21 cellular contexts compared by ENCODE assay signal in the genomic region with DNA sequence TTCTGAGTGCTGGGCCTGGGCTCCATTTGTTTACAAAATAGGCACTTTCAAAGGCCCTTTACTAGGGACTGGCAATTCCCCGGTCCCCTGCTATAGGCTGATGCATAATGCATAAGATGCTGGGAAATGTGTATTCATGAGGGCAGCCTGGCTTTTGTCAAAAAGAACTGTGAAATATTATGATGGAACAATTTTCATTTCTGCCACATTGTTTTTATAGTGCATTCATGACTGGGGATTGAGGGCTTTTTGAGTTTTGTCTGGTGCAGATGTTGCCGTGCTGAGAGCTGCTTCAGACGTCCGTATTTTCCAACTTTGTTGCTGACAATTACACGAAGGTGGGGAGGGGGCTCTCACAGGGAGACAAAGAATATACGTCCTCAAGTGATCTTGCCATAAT.
"Had no signal": no experiment of that assay in that cellular context is flagged by ENCODE, and none has a peak within 500 bp of the region (broad histone marks: within the 10 kb centered on the region; RNA-seq: fewer than 3 reads in every experiment).

No MANE protein-coding gene starts in this region.

- H3K4me1 Mint-ChIP-seq: immature natural killer cell; naive thymus-derived CD8-positive, alpha-beta T cell; stimulated activated effector memory CD8-positive, alpha-beta T cell treated with anti-CD3 and anti-CD28 coated beads, Interleukin-12 subunit alpha, Interleukin-12 subunit beta, amount 100 ng/mL, for 72 hours had no signal

- H3K27ac Mint-ChIP-seq: immature natural killer cell; naive thymus-derived CD8-positive, alpha-beta T cell; stimulated activated effector memory CD8-positive, alpha-beta T cell treated with anti-CD3 and anti-CD28 coated beads, Interleukin-12 subunit alpha, Interleukin-12 subunit beta, amount 100 ng/mL, for 72 hours; type B pancreatic cell had no signal

- H3K36me3 ChIP-seq: colonic mucosa, prostate gland, right lobe of liver, suprapubic skin, thyroid gland had no signal

- H3K4me3 ChIP-seq: colonic mucosa, lung, prostate gland, right lobe of liver, suprapubic skin, thyroid gland had no signal

- DNase-seq: colonic mucosa; dermis blood vessel endothelial cell; erythroblast; foreskin keratinocyte; immature natural killer cell; kidney; left cardiac atrium; left ventricle myocardium superior; naive thymus-derived CD8-positive, alpha-beta T cell; occipital lobe; right lobe of liver; stimulated activated CD4-positive, alpha-beta T cell treated with anti-CD3 and anti-CD28 coated beads, Interleukin-4, amount 100 ng/mL, for 1 hour; stimulated activated CD8-positive, alpha-beta memory T cell treated with anti-CD3 and anti-CD28 coated beads, Interleukin-4, amount 100 ng/mL, for 48 hours; stimulated activated naive CD8-positive, alpha-beta T cell treated with anti-CD3 and anti-CD28 coated beads, Interleukin-15, Interleukin-2, amounts not matched to agents 100 U/mL and 50 U/mL, for 24 hours; thyroid gland had no signal

- H3K4me1 ChIP-seq: colonic mucosa, foreskin keratinocyte, prostate gland, right lobe of liver, suprapubic skin, thyroid gland had no signal

- H3K9me3 ChIP-seq: colonic mucosa, prostate gland, right lobe of liver, suprapubic skin, thyroid gland had no signal

- H3K27ac ChIP-seq: colonic mucosa, foreskin keratinocyte, parathyroid adenoma, prostate gland, right lobe of liver, suprapubic skin, thyroid gland had no signal

- H3K9me3 Mint-ChIP-seq: immature natural killer cell, type B pancreatic cell had no signal

- H3K36me3 Mint-ChIP-seq: immature natural killer cell; naive thymus-derived CD8-positive, alpha-beta T cell; stimulated activated effector memory CD8-positive, alpha-beta T cell treated with anti-CD3 and anti-CD28 coated beads, Interleukin-12 subunit alpha, Interleukin-12 subunit beta, amount 100 ng/mL, for 72 hours; type B pancreatic cell had no signal

- H3K4me3 Mint-ChIP-seq: immature natural killer cell; naive thymus-derived CD8-positive, alpha-beta T cell; stimulated activated effector memory CD8-positive, alpha-beta T cell treated with anti-CD3 and anti-CD28 coated beads, Interleukin-12 subunit alpha, Interleukin-12 subunit beta, amount 100 ng/mL, for 72 hours; type B pancreatic cell had no signal
